ENCODE assay signal across 8 cellular contexts in the genomic region with DNA sequence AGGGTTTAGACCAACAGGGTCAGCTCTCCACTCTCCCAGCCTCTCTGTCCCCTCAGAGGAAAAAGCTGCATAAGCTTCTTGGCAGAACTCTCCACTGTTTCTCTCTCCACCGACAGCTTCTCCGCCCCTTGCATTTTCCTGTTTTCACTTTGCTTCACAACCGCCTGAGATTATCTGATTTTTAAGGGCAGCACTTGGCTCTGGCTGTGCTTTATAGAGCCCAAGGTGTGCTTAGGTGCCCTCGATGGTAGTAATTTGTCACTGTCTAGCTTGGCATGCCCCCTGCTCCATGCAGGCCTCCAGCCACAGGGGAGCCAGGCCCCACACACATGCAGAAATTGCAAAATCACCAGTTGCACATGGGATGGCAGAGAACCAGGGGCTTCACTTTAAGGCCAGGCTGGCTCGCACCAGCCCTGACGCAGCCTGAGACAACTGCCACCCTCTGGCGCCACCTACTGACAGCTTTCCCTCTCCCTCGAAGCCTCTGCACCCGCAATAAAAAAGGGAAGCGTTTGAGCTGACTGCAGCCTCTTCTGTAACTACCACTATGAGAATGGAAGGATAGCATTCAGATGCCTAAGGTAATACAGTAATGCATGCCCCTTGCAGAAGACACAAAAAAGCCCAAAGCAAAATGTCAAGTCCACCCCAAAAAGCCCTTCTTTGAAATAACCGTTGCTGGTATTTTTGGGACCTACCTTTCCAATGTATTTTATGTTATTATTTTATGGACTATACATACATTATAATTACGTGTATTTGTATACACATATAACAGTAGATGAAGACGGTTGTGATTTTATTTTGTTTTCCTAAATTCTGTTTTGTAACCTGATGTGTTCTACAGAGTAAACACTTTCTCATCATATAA. TPM values are rescaled to one million over a fixed set of nuclear protein-coding genes. Genes with fewer than 3 reads are reported as not detected.
DNase-seq lines count a peak whose midpoint lies in the region; ATAC-seq, FAIRE-seq and TF ChIP-seq lines count a peak whose summit lies in the region.

No MANE protein-coding gene starts in this region.

- no peak overlapping the region for H3K27ac ChIP-seq in C4-2B

- DNase-seq in GM19239 (ENCODE audit: insufficient read length, low spot score) (peak; percentile 58), NCI-H524 (lab: John Stamatoyannopoulos, UW) (peak; percentile 43 to 70), dermis microvascular lymphatic vessel endothelial cell (ENCODE audit: low read depth in 2 of 2) (peak; percentile 37 to 66), lung microvascular endothelial cell (ENCODE audit: low read depth in 2 of 2) (peak; percentile 70 to 79)
- DNase-seq in activated CD4-positive, alpha-beta T cell treated with anti-CD3 and anti-CD28 coated beads, Interleukin-2, amount 50 U/mL, for 1 hour, result peak; percentile 73
- DNase-seq in stimulated activated CD8-positive, alpha-beta memory T cell treated with anti-CD3 and anti-CD28 coated beads, Interleukin-15, amount 100 ng/mL, for 4 hours (ENCODE audit: low read depth in 2 of 2), result peak; percentile 7 to 38

- peak; percentile 90 for TF ChIP-seq CTCF in C4-2B (conservative IDR thresholded peaks at IDR 0.05)

- peak; percentile 97 for ATAC-seq in HG03432 (IDR thresholded peaks at IDR 0.05; ENCODE audit: unreplicated experiment)

- FAIRE-seq in GM19239 (lab: Jason Lieb, UNC), result peak; percentile 66

RNA-seq across cellular contexts. Expression of a gene that starts 32.0 kb away (rescaled TPM):
- total RNA-seq in dermis microvascular lymphatic vessel endothelial cell, result not detected in 2 replicates
- not detected in 2 replicates for total RNA-seq in lung microvascular endothelial cell

Comparison
In these comparisons a context has a peak if more than half of its experiments do, and no peak if none do; other contexts are left out.
1. DNase-seq: peak in every context shown above with its lines; median percentile 74 in lung microvascular endothelial cell; 73 in activated CD4-positive, alpha-beta T cell treated with anti-CD3 and anti-CD28 coated beads, Interleukin-2, amount 50 U/mL, for 1 hour; 58 in GM19239; 56 in NCI-H524; 52 in dermis microvascular lymphatic vessel endothelial cell; 22 in stimulated activated CD8-positive, alpha-beta memory T cell treated with anti-CD3 and anti-CD28 coated beads, Interleukin-15, amount 100 ng/mL, for 4 hours.